ENCODE assay signal across 18 cellular contexts in the genomic region with DNA sequence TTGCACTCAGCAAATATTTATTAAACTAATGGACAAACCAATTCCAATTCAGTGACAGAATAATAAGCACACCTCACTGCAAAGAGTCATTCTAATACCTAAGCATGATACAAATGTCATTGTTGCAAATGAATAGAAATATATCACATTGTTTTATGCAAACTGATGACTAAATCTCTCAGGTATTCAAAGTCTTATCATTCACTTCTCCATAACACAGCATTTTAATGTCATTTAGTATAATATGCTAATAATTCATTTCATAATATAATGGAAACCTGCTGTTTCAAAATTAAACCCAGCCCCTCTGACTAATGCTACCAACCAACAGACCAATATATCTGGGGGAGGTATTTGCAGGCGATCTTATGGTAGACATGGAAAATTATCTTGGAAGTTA.
"Had no signal": no experiment of that assay in that cellular context is flagged by ENCODE, and none has a peak within 500 bp of the region (broad histone marks: within the 10 kb centered on the region; RNA-seq: fewer than 3 reads in every experiment).

No MANE protein-coding gene starts in this region.

- H3K4me3 Mint-ChIP-seq: activated CD4-positive, alpha-beta memory T cell treated with anti-CD3 and anti-CD28 coated beads for 36 hours; activated CD8-positive, alpha-beta memory T cell treated with anti-CD3 and anti-CD28 coated beads, Interleukin-2, amount 10 ng/mL, durations not matched to agents 7 days and 5 days; activated naive CD8-positive, alpha-beta T cell treated with anti-CD3 and anti-CD28 coated beads for 36 hours; activated T-helper 17 cell treated with anti-CD3 and anti-CD28 coated beads, Interleukin-2, amount 50 U/mL, for 72 hours; brain; naive thymus-derived CD4-positive, alpha-beta T cell; stimulated activated naive CD8-positive, alpha-beta T cell treated with anti-CD3 and anti-CD28 coated beads, Interleukin-15, Interleukin-2, amounts not matched to agents 100 ng/mL and 50 ng/mL, for 24 hours; T-helper 17 cell had no signal

- H3K27me3 ChIP-seq: colonic mucosa, ovary, transverse colon, vagina had no signal

- H3K36me3 ChIP-seq: colonic mucosa, ovary, transverse colon, vagina, WERI-Rb-1 had no signal

- H3K36me3 Mint-ChIP-seq: activated CD4-positive, alpha-beta memory T cell treated with anti-CD3 and anti-CD28 coated beads for 36 hours; activated naive CD8-positive, alpha-beta T cell treated with anti-CD3 and anti-CD28 coated beads for 36 hours; brain; naive thymus-derived CD4-positive, alpha-beta T cell had no signal

- ATAC-seq: activated CD8-positive, alpha-beta memory T cell treated with anti-CD3 and anti-CD28 coated beads, Interleukin-2, amount 10 ng/mL, durations not matched to agents 7 days and 5 days; activated T-helper 17 cell treated with anti-CD3 and anti-CD28 coated beads, Interleukin-2, amount 50 U/mL, for 72 hours; naive thymus-derived CD4-positive, alpha-beta T cell; psoas muscle; right cardiac atrium; T-helper 17 cell had no signal

- H3K9me3 ChIP-seq: colonic mucosa, ovary, psoas muscle, transverse colon, vagina had no signal

- H3K27ac ChIP-seq: colonic mucosa, ovary, psoas muscle, transverse colon, vagina, WERI-Rb-1 had no signal

- H3K4me1 Mint-ChIP-seq: activated CD8-positive, alpha-beta memory T cell treated with anti-CD3 and anti-CD28 coated beads, Interleukin-2, amount 10 ng/mL, durations not matched to agents 7 days and 5 days; activated naive CD8-positive, alpha-beta T cell treated with anti-CD3 and anti-CD28 coated beads for 36 hours; activated T-helper 17 cell treated with anti-CD3 and anti-CD28 coated beads, Interleukin-2, amount 50 U/mL, for 72 hours; brain; naive thymus-derived CD4-positive, alpha-beta T cell; T-helper 17 cell had no signal

- H3K4me1 ChIP-seq: colonic mucosa, psoas muscle, transverse colon, vagina had no signal

- H3K27ac Mint-ChIP-seq: activated CD4-positive, alpha-beta memory T cell treated with anti-CD3 and anti-CD28 coated beads for 36 hours; activated CD8-positive, alpha-beta memory T cell treated with anti-CD3 and anti-CD28 coated beads, Interleukin-2, amount 10 ng/mL, durations not matched to agents 7 days and 5 days; activated naive CD8-positive, alpha-beta T cell treated with anti-CD3 and anti-CD28 coated beads for 36 hours; activated T-helper 17 cell treated with anti-CD3 and anti-CD28 coated beads, Interleukin-2, amount 50 U/mL, for 72 hours; brain; naive thymus-derived CD4-positive, alpha-beta T cell; stimulated activated naive CD8-positive, alpha-beta T cell treated with anti-CD3 and anti-CD28 coated beads, Interleukin-15, Interleukin-2, amounts not matched to agents 100 ng/mL and 50 ng/mL, for 24 hours; T-helper 17 cell had no signal

- DNase-seq: activated CD4-positive, alpha-beta memory T cell treated with anti-CD3 and anti-CD28 coated beads for 36 hours; activated CD8-positive, alpha-beta memory T cell treated with anti-CD3 and anti-CD28 coated beads, Interleukin-2, amount 10 ng/mL, durations not matched to agents 7 days and 5 days; activated naive CD4-positive, alpha-beta T cell; activated naive CD8-positive, alpha-beta T cell treated with anti-CD3 and anti-CD28 coated beads for 36 hours; central memory CD4-positive, alpha-beta T cell; colonic mucosa; mesendoderm; naive thymus-derived CD4-positive, alpha-beta T cell; ovary; psoas muscle; right cardiac atrium; T-helper 17 cell; transverse colon; WERI-Rb-1 had no signal

- H3K27me3 Mint-ChIP-seq: activated CD4-positive, alpha-beta memory T cell treated with anti-CD3 and anti-CD28 coated beads for 36 hours; activated naive CD8-positive, alpha-beta T cell treated with anti-CD3 and anti-CD28 coated beads for 36 hours; brain; stimulated activated naive CD8-positive, alpha-beta T cell treated with anti-CD3 and anti-CD28 coated beads, Interleukin-15, Interleukin-2, amounts not matched to agents 100 ng/mL and 50 ng/mL, for 24 hours had no signal

- H3K9me3 Mint-ChIP-seq: activated CD4-positive, alpha-beta memory T cell treated with anti-CD3 and anti-CD28 coated beads for 36 hours; activated naive CD8-positive, alpha-beta T cell treated with anti-CD3 and anti-CD28 coated beads for 36 hours; activated T-helper 17 cell treated with anti-CD3 and anti-CD28 coated beads, Interleukin-2, amount 50 U/mL, for 72 hours; naive thymus-derived CD4-positive, alpha-beta T cell; stimulated activated naive CD8-positive, alpha-beta T cell treated with anti-CD3 and anti-CD28 coated beads, Interleukin-15, Interleukin-2, amounts not matched to agents 100 ng/mL and 50 ng/mL, for 24 hours had no signal

- H3K4me3 ChIP-seq: colonic mucosa, ovary, psoas muscle, transverse colon, vagina had no signal
